Comparison of ENCODE assay signal across 8 cellular contexts in the genomic region with DNA sequence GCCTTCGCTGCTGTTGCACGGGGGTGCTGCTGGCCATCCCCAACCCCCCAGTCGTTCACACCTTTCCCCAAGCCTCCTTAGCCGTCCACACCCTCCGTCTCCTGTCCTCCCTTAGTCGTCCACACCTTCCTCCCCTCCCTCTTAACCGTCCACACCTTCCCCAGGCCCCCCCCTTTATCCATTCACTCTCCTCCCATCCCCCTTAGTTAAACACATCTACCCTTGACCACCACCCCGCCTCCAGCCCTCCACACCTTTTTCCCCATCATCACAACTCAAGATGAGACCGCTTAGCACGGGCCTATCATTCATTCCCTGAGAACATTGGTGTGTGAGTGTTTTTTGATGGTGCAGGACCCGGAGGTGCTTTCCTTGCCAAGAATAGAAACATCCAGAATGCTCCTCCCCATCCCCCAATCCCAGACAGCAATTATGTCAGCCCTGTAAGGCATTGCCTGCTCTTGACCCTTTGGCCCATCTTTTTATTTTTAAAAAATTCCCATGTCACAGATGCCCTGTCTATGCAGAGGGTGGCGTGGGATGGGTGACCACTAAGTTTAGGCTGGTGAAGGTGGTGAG. TPM values are rescaled to one million over a fixed set of nuclear protein-coding genes. Genes with fewer than 3 reads are reported as not detected.
DNase-seq lines count a peak whose midpoint lies in the region; ATAC-seq, FAIRE-seq and TF ChIP-seq lines count a peak whose summit lies in the region.

No MANE protein-coding gene starts in this region.

- FAIRE-seq in urothelium cell line (lab: Jason Lieb, UNC), result no peak

- H3K4me3 ChIP-seq in DND-41 (ENCODE audit: low read depth in 1 of 2, low read length in 2 of 2), result peak overlapping the region; percentile 81 to 86; a peak in 3 of 4 replicates
- peak overlapping the region; percentile 99 for H3K4me3 ChIP-seq in MM.1S (ENCODE audit: low read length)

- H3K27ac Mint-ChIP-seq in mesothelial cell of epicardium, result peak overlapping the region; percentile 48

- H2AFZ ChIP-seq in DND-41 (ENCODE audit: low read depth, low read length), result no peak overlapping the region
- H2AFZ ChIP-seq in MM.1S (ENCODE audit: low read length), result no peak overlapping the region

- H3K4me3 Mint-ChIP-seq in mesothelial cell of epicardium, result peak overlapping the region; percentile 78

- H3K27me3 Mint-ChIP-seq in mesothelial cell of epicardium (ENCODE audit: low read depth), result no peaks in the 10 kb centered on the region

- DNase-seq in DND-41, result no peak
- peak; percentile 12 for DNase-seq in MM.1S
- no peak for DNase-seq in mesothelial cell of epicardium (ENCODE audit: low spot score in 2 of 2, unreplicated experiment in 2 of 2)
- peak; percentile 29 for DNase-seq in urothelium cell line (ENCODE audit: low spot score)
- DNase-seq in SHP77 (lab: John Stamatoyannopoulos, UW), result no peak

- peak overlapping the region; percentile 43; the same call in 1 of the 2 replicates for H3K27ac ChIP-seq in DND-41 (ENCODE audit: low read length)
- peak overlapping the region; percentile 49; the same call in 1 of the 2 replicates for H3K27ac ChIP-seq in MM.1S (ENCODE audit: low read length)
- peak overlapping the region; percentile 65 for H3K27ac ChIP-seq in cingulate gyrus (ENCODE audit: low read depth, low read length)

- no peaks in the 10 kb centered on the region for H3K36me3 Mint-ChIP-seq in mesothelial cell of epicardium

- H3K9me2 ChIP-seq in MM.1S (replicated peaks; ENCODE audit: insufficient read depth, low read length), result no peaks in the 10 kb centered on the region

- H3K9ac ChIP-seq in DND-41 (ENCODE audit: low read depth, low read length) (peak overlapping the region; percentile 74), MM.1S (ENCODE audit: low read length) (peak overlapping the region; percentile 81)

- H3K9me3 ChIP-seq in DND-41 (ENCODE audit: insufficient read depth, low read length, severe bottlenecking), result no peaks in the 10 kb centered on the region
- no peaks in the 10 kb centered on the region for H3K9me3 ChIP-seq in MM.1S (replicated peaks; ENCODE audit: insufficient read depth, low read length)

- H3K4me2 ChIP-seq in DND-41 (ENCODE audit: insufficient read depth, low read length) (peak overlapping the region; percentile 90), MM.1S (ENCODE audit: low read depth, low read length) (peak overlapping the region; percentile 83)

- H3K27me3 ChIP-seq in DND-41 (ENCODE audit: insufficient read depth, low read length, poor library complexity) (no peaks in the 10 kb centered on the region), MM.1S (replicated peaks; ENCODE audit: insufficient read depth, low read length) (no peaks in the 10 kb centered on the region)

- H3K36me3 ChIP-seq in DND-41 (ENCODE audit: insufficient read depth, low read length) (no peaks in the 10 kb centered on the region; the same call in none of the 2 replicates), MM.1S (replicated peaks; ENCODE audit: insufficient read depth, low read length) (no peaks in the 10 kb centered on the region)

- TF ChIP-seq CTCF in DND-41 (IDR thresholded peaks at IDR 0.05; ENCODE audit: borderline replicate concordance, extremely low read depth, low read length, poor library complexity, severe bottlenecking), result no peak
- TF ChIP-seq CTCF in MM.1S (IDR thresholded peaks at IDR 0.05; ENCODE audit: low read length), result no peak
- no peak for TF ChIP-seq CTCF in mesothelial cell of epicardium (IDR thresholded peaks at IDR 0.05; ENCODE audit: unreplicated experiment)

- H3K9me3 Mint-ChIP-seq in mesothelial cell of epicardium, result no peaks in the 10 kb centered on the region

- H3K4me1 ChIP-seq in DND-41 (ENCODE audit: insufficient read depth, low read length) (peaks cover 38% of the 10 kb centered on the region), MM.1S (ENCODE audit: low read length) (peaks cover 19% of the 10 kb centered on the region)

- H3K4me1 Mint-ChIP-seq in mesothelial cell of epicardium, result peaks cover 23% of the 10 kb centered on the region

- H3K79me2 ChIP-seq in DND-41 (ENCODE audit: insufficient read depth, low read length), result peaks cover 56% of the 10 kb centered on the region
- peaks cover 58% of the 10 kb centered on the region for H3K79me2 ChIP-seq in MM.1S (ENCODE audit: low read length)

- ATAC-seq in DND-41 (ENCODE audit: insufficient read depth, low read depth) (no peak), GM21515 (IDR thresholded peaks at IDR 0.05; ENCODE audit: unreplicated experiment) (no peak), HG02763 (IDR thresholded peaks at IDR 0.05; ENCODE audit: unreplicated experiment) (no peak)

- peaks cover 24% of the 10 kb centered on the region for H3F3A ChIP-seq in MM.1S (ENCODE audit: insufficient read depth, low read length)

- H4K20me1 ChIP-seq in DND-41 (ENCODE audit: insufficient read depth, low read length) (peaks cover 45% of the 10 kb centered on the region), MM.1S (ENCODE audit: insufficient read depth, low read length) (peaks cover 16% of the 10 kb centered on the region)

RNA-seq across cellular contexts. Expression of a gene that starts 1.4 kb away (rescaled TPM):
- 10.9 to 11.5 TPM (median 11.3 TPM) in 3 replicates for total RNA-seq in mesothelial cell of epicardium

Comparison
In these comparisons a context has a peak if more than half of its experiments do, and no peak if none do; other contexts are left out.
1. DNase-seq: peak in MM.1S (single experiment) and urothelium cell line (single experiment); none in DND-41 (single experiment), mesothelial cell of epicardium (0 of 2) and SHP77 (0 of 2).
2. Peak in every context shown above with its lines, with median percentiles within 50 percentile points of each other: H3K27ac ChIP-seq.